6 cellular contexts compared by ENCODE assay signal in the genomic region with DNA sequence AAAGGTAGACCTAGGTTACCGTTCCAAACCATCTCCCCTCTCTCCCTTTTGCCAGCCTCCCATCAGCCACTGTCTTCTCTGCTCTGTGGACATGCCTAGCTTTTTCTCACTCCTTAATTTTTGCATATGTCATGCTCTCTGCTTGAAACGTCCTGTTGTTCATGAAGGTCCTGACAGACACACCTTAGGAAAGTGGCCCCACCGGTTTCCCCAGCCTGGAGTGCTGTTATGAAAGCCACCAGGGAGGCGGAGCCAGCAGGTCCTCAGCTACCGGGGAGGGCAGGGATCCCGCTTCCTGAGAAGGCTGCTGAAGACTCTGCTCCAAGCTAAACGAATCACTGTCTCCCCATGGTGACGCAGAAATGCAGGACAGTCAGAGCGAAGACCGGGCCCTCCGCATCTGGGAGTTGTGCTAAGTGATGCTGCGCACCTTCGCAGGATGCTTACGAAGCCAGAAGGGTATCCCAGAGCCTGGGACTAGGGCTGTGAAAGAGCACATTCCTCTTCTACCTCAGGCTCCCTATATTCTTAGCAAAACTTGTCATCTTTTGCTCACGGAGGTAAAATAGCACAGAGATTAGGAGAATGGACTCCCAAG.
A peak's percentile ranks its signal among the peaks of the same experiment; 100 is the strongest.
DNase-seq lines count a peak whose midpoint lies in the region; TF ChIP-seq lines count a peak whose summit lies in the region.

No MANE protein-coding gene starts in this region.

- DNase-seq in GM06990 (ENCODE audit: extremely low read depth, insufficient read length) (no peak), iPS DF 6.9 (ENCODE audit: low read depth, low spot score) (no peak), superior temporal gyrus (ENCODE audit: extremely low spot score) (peak; percentile 52), pons (ENCODE audit: low spot score) (no peak), NCI-H1436 treated with DMSO at 0.1 percent for 48 hours (lab: John Stamatoyannopoulos, UW) (no peak)
- peak; percentile 38 for DNase-seq in T-helper 2 cell treated with Interferon-gamma antibody and Interleukin-4, amounts not matched to agents 5 μg/mL and 100 μg/mL, for 36 hours (ENCODE audit: low spot score)

- H3K9me3 Mint-ChIP-seq in T-helper 2 cell treated with Interferon-gamma antibody and Interleukin-4, amounts not matched to agents 5 μg/mL and 100 μg/mL, for 36 hours = no peaks in the 10 kb centered on the region

- WGBS in iPS DF 6.9 (ENCODE audit: insufficient coverage, insufficient read length) = no CpG with 5 or more reads among the region's 15 CpGs

- peak overlapping the region; percentile 65 for H3K27ac Mint-ChIP-seq in T-helper 2 cell treated with Interferon-gamma antibody and Interleukin-4, amounts not matched to agents 5 μg/mL and 100 μg/mL, for 36 hours

- no peak for TF ChIP-seq CTCF in GM06990 (IDR thresholded peaks at IDR 0.05; ENCODE audit: insufficient read depth, low read length, poor library complexity, severe bottlenecking)

- peak overlapping the region; percentile 74 for H3K4me3 Mint-ChIP-seq in T-helper 2 cell treated with Interferon-gamma antibody and Interleukin-4, amounts not matched to agents 5 μg/mL and 100 μg/mL, for 36 hours

- no peak overlapping the region for H3K27ac ChIP-seq in iPS DF 6.9 (ENCODE audit: low read length)

- peaks cover 29% of the 10 kb centered on the region for H3K27me3 Mint-ChIP-seq in T-helper 2 cell treated with Interferon-gamma antibody and Interleukin-4, amounts not matched to agents 5 μg/mL and 100 μg/mL, for 36 hours (ENCODE audit: low read depth)

- H3K9me3 ChIP-seq in iPS DF 6.9 (ENCODE audit: control insufficient read depth, insufficient read depth, low read length) = no peaks in the 10 kb centered on the region

- H3K4me3 ChIP-seq in GM06990 (replicated peaks; ENCODE audit: low read depth, low read length) (peak overlapping the region; percentile 49), iPS DF 6.9 (ENCODE audit: low read length) (peak overlapping the region; percentile 11; the same call in 1 of the 2 replicates)

- H3K36me3 Mint-ChIP-seq in T-helper 2 cell treated with Interferon-gamma antibody and Interleukin-4, amounts not matched to agents 5 μg/mL and 100 μg/mL, for 36 hours (ENCODE audit: low read depth) = no peaks in the 10 kb centered on the region

- peaks cover 7% of the 10 kb centered on the region for H3K4me1 ChIP-seq in iPS DF 6.9 (ENCODE audit: control insufficient read depth, insufficient read depth, low read length)

- H3K4me1 Mint-ChIP-seq in T-helper 2 cell treated with Interferon-gamma antibody and Interleukin-4, amounts not matched to agents 5 μg/mL and 100 μg/mL, for 36 hours (ENCODE audit: low read depth) = peaks cover 18% of the 10 kb centered on the region

- no peaks in the 10 kb centered on the region for H3K36me3 ChIP-seq in GM06990 (ENCODE audit: control insufficient read depth, insufficient read depth, low read length)
- no peaks in the 10 kb centered on the region for H3K36me3 ChIP-seq in iPS DF 6.9 (ENCODE audit: control insufficient read depth, insufficient read depth, low read length)

- H3K27me3 ChIP-seq in GM06990 (replicated peaks; ENCODE audit: control insufficient read depth, insufficient read depth, low read length) (no peaks in the 10 kb centered on the region; the same call in 1 of the 2 replicates), iPS DF 6.9 (ENCODE audit: control insufficient read depth, insufficient read depth, low read length) (peaks cover 11% of the 10 kb centered on the region; the same call in 1 of the 2 replicates)

Comparison
In these comparisons a context has a peak if more than half of its experiments do, and no peak if none do; other contexts are left out.
1. DNase-seq: peak in T-helper 2 cell treated with Interferon-gamma antibody and Interleukin-4, amounts not matched to agents 5 μg/mL and 100 μg/mL, for 36 hours (single experiment) and superior temporal gyrus (single experiment); none in GM06990 (single experiment), iPS DF 6.9 (single experiment), pons (single experiment) and NCI-H1436 treated with DMSO at 0.1 percent for 48 hours (single experiment).